In genomic region chr2:219003267-219003634, GRCh38 we compare ENCODE assay signal across 1 cellular context.
TF ChIP-seq lines count a peak whose summit lies in the region.

No MANE protein-coding gene starts in this region.

TF ChIP-seq in HEK293, 187 proteins besides CTCF, POLR2A, EP300 and RAD21 (continued from another document and continues in another):
- TF ChIP-seq ZNF449 (tag by site-specific recombination; IDR thresholded peaks at IDR 0.05), result no peak
- TF ChIP-seq ZNF184 (tag by site-specific recombination; IDR thresholded peaks at IDR 0.05), result no peak
- no peak for TF ChIP-seq ZFP3 (tag by site-specific recombination; IDR thresholded peaks at IDR 0.05; ENCODE audit: low read depth)
- TF ChIP-seq TCF7L2 (IDR thresholded peaks at IDR 0.05; ENCODE audit: borderline replicate concordance, low read depth, low read length), result no peak
- TF ChIP-seq HOXD13 (CRISPR knock-in tag; IDR thresholded peaks at IDR 0.05; ENCODE audit: borderline replicate concordance), result no peak
- TF ChIP-seq ZNF433 (tag by site-specific recombination; IDR thresholded peaks at IDR 0.05; ENCODE audit: low read depth), result no peak
- no peak; the same call in 1 of the 2 replicates for TF ChIP-seq PATZ1 (tag by site-specific recombination; IDR thresholded peaks at IDR 0.05)
- no peak for TF ChIP-seq ZBTB49 (tag by site-specific recombination; IDR thresholded peaks at IDR 0.05; ENCODE audit: low read depth)
- TF ChIP-seq ZNF132 (tag by site-specific recombination; IDR thresholded peaks at IDR 0.05; ENCODE audit: borderline replicate concordance), result no peak
- TF ChIP-seq BCL11A (tag by site-specific recombination; IDR thresholded peaks at IDR 0.05; ENCODE audit: low read depth), result no peak
- TF ChIP-seq ZNF148 (tag by site-specific recombination; IDR thresholded peaks at IDR 0.05; ENCODE audit: borderline replicate concordance), result no peak
- TF ChIP-seq ZNF843 (tag by site-specific recombination; IDR thresholded peaks at IDR 0.05), result 0 out of 2 replicates have a peak, but pooled peaks have one; percentile 0
- TF ChIP-seq ZBTB21 (tag by site-specific recombination; IDR thresholded peaks at IDR 0.05), result no peak
- no peak for TF ChIP-seq ZNF169 (tag by site-specific recombination; IDR thresholded peaks at IDR 0.05)
- TF ChIP-seq RBAK (tag by site-specific recombination; IDR thresholded peaks at IDR 0.05), result no peak
- no peak for TF ChIP-seq ZNF768 (tag by site-specific recombination; IDR thresholded peaks at IDR 0.05)
- TF ChIP-seq ZNF510 (tag by site-specific recombination; IDR thresholded peaks at IDR 0.05; ENCODE audit: insufficient replicate concordance), result no peak
- no peak for TF ChIP-seq IKZF3 (tag by site-specific recombination; IDR thresholded peaks at IDR 0.05)
- TF ChIP-seq ZNF560 (tag by site-specific recombination; IDR thresholded peaks at IDR 0.05; ENCODE audit: borderline replicate concordance), result no peak
- TF ChIP-seq EGR2 (tag by site-specific recombination; IDR thresholded peaks at IDR 0.05; ENCODE audit: low read depth), result peak; percentile 40; the same call in 1 of the 2 replicates
- no peak for TF ChIP-seq ZNF311 (tag by site-specific recombination; IDR thresholded peaks at IDR 0.05; ENCODE audit: borderline replicate concordance)
- no peak for TF ChIP-seq ZNF423 (tag by site-specific recombination; IDR thresholded peaks at IDR 0.05)
- no peak for TF ChIP-seq ZBTB44 (tag by site-specific recombination; IDR thresholded peaks at IDR 0.05)
- TF ChIP-seq REPIN1 (tag by site-specific recombination; IDR thresholded peaks at IDR 0.05; ENCODE audit: low read depth), result no peak
- no peak for TF ChIP-seq ZNF48 (tag by site-specific recombination; IDR thresholded peaks at IDR 0.05)
- no peak for TF ChIP-seq ZNF16 (tag by site-specific recombination; IDR thresholded peaks at IDR 0.05; ENCODE audit: low read depth)
- TF ChIP-seq ZNF747 (tag by site-specific recombination; IDR thresholded peaks at IDR 0.05), result no peak
- no peak for TF ChIP-seq YY2 (tag by site-specific recombination; IDR thresholded peaks at IDR 0.05)
- TF ChIP-seq YY1 (tag by site-specific recombination; IDR thresholded peaks at IDR 0.05), result no peak
- no peak; the same call in 1 of the 2 replicates for TF ChIP-seq SP7 (tag by site-specific recombination; IDR thresholded peaks at IDR 0.05)
- TF ChIP-seq ZNF580 (tag by site-specific recombination; IDR thresholded peaks at IDR 0.05), result no peak
- TF ChIP-seq ZNF776 (tag by site-specific recombination; IDR thresholded peaks at IDR 0.05; ENCODE audit: borderline replicate concordance), result no peak
- TF ChIP-seq ZNF114 (tag by site-specific recombination; IDR thresholded peaks at IDR 0.05), result no peak
- 0 out of 2 replicates have a peak, but pooled peaks have one; percentile 27 for TF ChIP-seq KLF1 (tag by site-specific recombination; IDR thresholded peaks at IDR 0.05)
- TF ChIP-seq ATF2 (tag by site-specific recombination; IDR thresholded peaks at IDR 0.05; ENCODE audit: low read depth), result no peak
- TF ChIP-seq ZNF366 (tag by site-specific recombination; conservative IDR thresholded peaks at IDR 0.05), result no peak
- TF ChIP-seq ZNF221 (tag by site-specific recombination; IDR thresholded peaks at IDR 0.05; ENCODE audit: borderline replicate concordance), result no peak
- no peak; the same call in 1 of the 2 replicates for TF ChIP-seq ZNF324 (tag by site-specific recombination; IDR thresholded peaks at IDR 0.05)
- TF ChIP-seq ZNF785 (tag by site-specific recombination; IDR thresholded peaks at IDR 0.05), result no peak
- no peak for TF ChIP-seq ZNF146 (tag by site-specific recombination; IDR thresholded peaks at IDR 0.05)
- TF ChIP-seq SP3 (tag by site-specific recombination; IDR thresholded peaks at IDR 0.05), result peak; percentile 65
- 0 out of 2 replicates have a peak, but pooled peaks have one; percentile 27 for TF ChIP-seq ZNF501 (tag by site-specific recombination; IDR thresholded peaks at IDR 0.05)
- TF ChIP-seq ZSCAN4 (tag by site-specific recombination; IDR thresholded peaks at IDR 0.05), result no peak
- TF ChIP-seq ZNF23 (tag by site-specific recombination; IDR thresholded peaks at IDR 0.05; ENCODE audit: borderline replicate concordance), result no peak
- TF ChIP-seq GLI2 (tag by site-specific recombination; IDR thresholded peaks at IDR 0.05; ENCODE audit: borderline replicate concordance, low read depth), result no peak
- TF ChIP-seq SALL2 (tag by site-specific recombination; IDR thresholded peaks at IDR 0.05; ENCODE audit: borderline replicate concordance), result no peak
- TF ChIP-seq ZEB2 (tag by site-specific recombination; IDR thresholded peaks at IDR 0.05), result 0 out of 2 replicates have a peak, but pooled peaks have one; percentile 10
- no peak for TF ChIP-seq WT1 (tag by site-specific recombination; IDR thresholded peaks at IDR 0.05)
- no peak for TF ChIP-seq ZBTB10 (tag by site-specific recombination; IDR thresholded peaks at IDR 0.05)
- TF ChIP-seq ZNF549 (tag by site-specific recombination; IDR thresholded peaks at IDR 0.05), result no peak
- TF ChIP-seq ZNF530 (tag by site-specific recombination; IDR thresholded peaks at IDR 0.05; ENCODE audit: low read depth), result no peak
- TF ChIP-seq ZNF521 (tag by site-specific recombination; IDR thresholded peaks at IDR 0.05), result no peak
- TF ChIP-seq ZNF837 (tag by site-specific recombination; IDR thresholded peaks at IDR 0.05), result no peak
- no peak for TF ChIP-seq ZNF174 (tag by site-specific recombination; IDR thresholded peaks at IDR 0.05)
- no peak for TF ChIP-seq ZXDB (tag by site-specific recombination; IDR thresholded peaks at IDR 0.05)
- TF ChIP-seq ZNF24 (tag by site-specific recombination; IDR thresholded peaks at IDR 0.05), result no peak
